Comparison of ENCODE assay signal across 8 cellular contexts in genomic region chr3:65732060-65732933, GRCh38.
DNase-seq lines count a peak whose midpoint lies in the region; ATAC-seq lines count a peak whose summit lies in the region.

No MANE protein-coding gene starts in this region.

- H3K4me1 Mint-ChIP-seq in activated CD4-positive, alpha-beta T cell treated with anti-CD3 and anti-CD28 coated beads, Interleukin-2, amount 10 ng/mL, durations not matched to agents 7 days and 5 days = no peaks in the 10 kb centered on the region
- H3K4me1 Mint-ChIP-seq in effector memory CD8-positive, alpha-beta T cell (ENCODE audit: low read depth in 2 of 2) = peaks cover 0 to 2% of the 10 kb centered on the region in 2 donors

- CTCF ChIA-PET in activated CD4-positive, alpha-beta T cell treated with anti-CD3 and anti-CD28 coated beads, Interleukin-2, amount 10 ng/mL, durations not matched to agents 7 days and 5 days (lab: Charles Lee) = interaction anchor here (0.8 kb wide), 1 partner anchor 193 kb away, joined by 3 read pairs; no protein-coding TSS in a partner anchor

- H3K36me3 Mint-ChIP-seq in activated CD4-positive, alpha-beta T cell treated with anti-CD3 and anti-CD28 coated beads, Interleukin-2, amount 10 ng/mL, durations not matched to agents 7 days and 5 days (ENCODE audit: low read depth) = no peaks in the 10 kb centered on the region
- peaks cover 2% of the 10 kb centered on the region for H3K36me3 Mint-ChIP-seq in effector memory CD8-positive, alpha-beta T cell (ENCODE audit: insufficient read depth)

- no peak overlapping the region for H3K4me3 Mint-ChIP-seq in activated CD4-positive, alpha-beta T cell treated with anti-CD3 and anti-CD28 coated beads, Interleukin-2, amount 10 ng/mL, durations not matched to agents 7 days and 5 days
- H3K4me3 Mint-ChIP-seq in effector memory CD8-positive, alpha-beta T cell = no peak overlapping the region

- no peaks in the 10 kb centered on the region for H3K27me3 Mint-ChIP-seq in activated CD4-positive, alpha-beta T cell treated with anti-CD3 and anti-CD28 coated beads, Interleukin-2, amount 10 ng/mL, durations not matched to agents 7 days and 5 days
- H3K27me3 Mint-ChIP-seq in effector memory CD8-positive, alpha-beta T cell = peaks cover 0 to 6% of the 10 kb centered on the region in 2 donors

- no peak overlapping the region for H3K27ac Mint-ChIP-seq in activated CD4-positive, alpha-beta T cell treated with anti-CD3 and anti-CD28 coated beads, Interleukin-2, amount 10 ng/mL, durations not matched to agents 7 days and 5 days
- no peak overlapping the region for H3K27ac Mint-ChIP-seq in effector memory CD8-positive, alpha-beta T cell

- DNase-seq in activated CD4-positive, alpha-beta T cell treated with anti-CD3 and anti-CD28 coated beads, Interleukin-2, amount 10 ng/mL, durations not matched to agents 7 days and 5 days = peak; percentile 27
- DNase-seq in activated CD4-positive, alpha-beta T cell treated with anti-CD3 and anti-CD28 coated beads, Interleukin-2, amount 50 U/mL, for 4 hours = no peak
- peak; percentile 70 for DNase-seq in OCI-M1 (lab: John Stamatoyannopoulos, UW)
- DNase-seq in effector memory CD8-positive, alpha-beta T cell = no peak
- peak; percentile 91 for DNase-seq in medulla oblongata (ENCODE audit: extremely low spot score)
- no peak for DNase-seq in posterior cingulate gyrus

- intact Hi-C loops in posterior cingulate gyrus (cut with DNase I) = loop anchor here (1.0 to 2.0 kb wide), 2 partner anchors 141 to 293 kb away; no protein-coding TSS in a partner anchor

- POLR2A ChIA-PET in activated CD4-positive, alpha-beta T cell treated with anti-CD3 and anti-CD28 coated beads, Interleukin-2, amount 10 ng/mL, durations not matched to agents 7 days and 5 days (lab: Charles Lee) = no interaction called here

- ATAC-seq in GM21528 (IDR thresholded peaks at IDR 0.05; ENCODE audit: low FRiP score, unreplicated experiment) (peak; percentile 90), HG03571 (IDR thresholded peaks at IDR 0.05; ENCODE audit: unreplicated experiment) (peak; percentile 92)
- ATAC-seq in effector memory CD8-positive, alpha-beta T cell (replicated peaks) = peak; percentile 49

- H3K9me3 Mint-ChIP-seq in activated CD4-positive, alpha-beta T cell treated with anti-CD3 and anti-CD28 coated beads, Interleukin-2, amount 10 ng/mL, durations not matched to agents 7 days and 5 days = no peaks in the 10 kb centered on the region
- no peaks in the 10 kb centered on the region for H3K9me3 Mint-ChIP-seq in effector memory CD8-positive, alpha-beta T cell

Comparison
In these comparisons a context has a peak if more than half of its experiments do, and no peak if none do; other contexts are left out.
1. DNase-seq: peak in activated CD4-positive, alpha-beta T cell treated with anti-CD3 and anti-CD28 coated beads, Interleukin-2, amount 10 ng/mL, durations not matched to agents 7 days and 5 days (single experiment), OCI-M1 (single experiment) and medulla oblongata (single experiment); none in activated CD4-positive, alpha-beta T cell treated with anti-CD3 and anti-CD28 coated beads, Interleukin-2, amount 50 U/mL, for 4 hours (0 of 2), effector memory CD8-positive, alpha-beta T cell (0 of 3) and posterior cingulate gyrus (0 of 10).
2. Peak in every context shown above with its lines, with median percentiles within 50 percentile points of each other: ATAC-seq.